ENCODE assay signal across 1 cellular context in the genomic region with DNA sequence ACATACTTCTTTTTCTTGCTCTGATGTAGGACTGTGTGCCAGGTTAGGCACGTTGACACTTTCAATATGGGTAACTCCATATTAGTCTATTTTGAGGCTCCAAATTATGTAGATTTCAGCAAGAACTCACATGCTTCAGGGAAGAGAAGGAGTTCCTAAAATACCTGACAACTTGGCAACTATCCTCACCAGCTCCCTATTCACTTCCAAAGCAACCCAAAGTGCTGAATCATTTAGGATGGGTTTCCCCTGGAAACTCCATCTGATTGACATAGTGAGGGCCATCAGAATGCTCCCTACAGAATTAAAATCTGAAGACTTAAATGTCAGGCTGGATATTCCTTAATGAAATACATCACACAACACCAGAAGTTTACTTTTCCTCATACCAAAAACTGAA.
TF ChIP-seq lines count a peak whose summit lies in the region.

No MANE protein-coding gene starts in this region.

TF ChIP-seq in K562, 482 proteins besides CTCF, POLR2A, EP300 and RAD21 (continued from another document):
- TF ChIP-seq NELFE (IDR thresholded peaks at IDR 0.05; ENCODE audit: insufficient read depth, insufficient read length), result no peak
TF ChIP-seq in K562: peak in this region for 3.
